In genomic region chr14:65231286-65231980, GRCh38 we compare ENCODE assay signal across 18 cellular contexts.
A peak's percentile ranks its signal among the peaks of the same experiment; 100 is the strongest.
DNase-seq lines count a peak whose midpoint lies in the region; ATAC-seq and TF ChIP-seq lines count a peak whose summit lies in the region.
"Had no signal": no experiment of that assay in that cellular context is flagged by ENCODE, and none has a peak within 500 bp of the region (broad histone marks: within the 10 kb centered on the region; RNA-seq: fewer than 3 reads in every experiment).

No MANE protein-coding gene starts in this region.

- H3K27me3 ChIP-seq in DOHH2 (ENCODE audit: control insufficient read depth, low read length) (no peaks in the 10 kb centered on the region), OCI-LY3 (ENCODE audit: low read depth, low read length) (peaks cover 72% of the 10 kb centered on the region), adrenal gland (no peaks in the 10 kb centered on the region)
- H3K27me3 ChIP-seq: gastroesophageal sphincter, ovary had no signal

- H3K4me1 Mint-ChIP-seq in stimulated activated memory B cell treated with anti-CD40 and anti-IgM and Interleukin-4, amounts not matched to agents 10 μg/mL and 1 μg/mL and 100 μg/mL, for 72 hours, result peaks cover 59% of the 10 kb centered on the region

- H3K4me3 ChIP-seq in DOHH2 (ENCODE audit: low read length), result no peak overlapping the region
- H3K4me3 ChIP-seq in OCI-LY3 (ENCODE audit: low read length), result no peak overlapping the region
- H3K4me3 ChIP-seq in adrenal gland, result no peak overlapping the region
- H3K4me3 ChIP-seq: gastroesophageal sphincter, ovary had no signal

- intact Hi-C loops in adrenal gland (cut with DNase I), result no loop called here

- no peaks in the 10 kb centered on the region for H3K79me2 ChIP-seq in DOHH2 (ENCODE audit: control insufficient read depth, low read length)
- H3K79me2 ChIP-seq in OCI-LY3 (ENCODE audit: low read length), result no peaks in the 10 kb centered on the region

- H3K4me2 ChIP-seq in DOHH2 (ENCODE audit: low read length), result 0 out of 2 replicates have a peak overlapping the region, but pooled peaks have one; percentile 6
- H3K4me2 ChIP-seq in OCI-LY3 (ENCODE audit: low read length), result peak overlapping the region; percentile 11; the same call in 1 of the 2 replicates

- no peak overlapping the region for H2AFZ ChIP-seq in OCI-LY3 (ENCODE audit: low read depth, low read length)

- peaks cover 8% of the 10 kb centered on the region for H3F3A ChIP-seq in DOHH2 (ENCODE audit: control insufficient read depth, insufficient read depth)

- H3K9me2 ChIP-seq in DOHH2 (replicated peaks; ENCODE audit: control insufficient read depth, low read length), result no peaks in the 10 kb centered on the region

- DNase-seq in kidney tubule cell (ENCODE audit: low spot score) (peak; percentile 78), adrenal gland (no peak), AG08396 (ENCODE audit: low spot score) (no peak)
- DNase-seq in activated effector memory CD4-positive, alpha-beta T cell treated with anti-CD3 and anti-CD28 coated beads, Interleukin-2, amount 50 U/mL, for 16 hours, result no peak
- DNase-seq: activated T-cell treated with anti-CD3 and anti-CD28 coated beads, Interleukin-2, amount 50 U/mL, for 1 hour; aorta; CD4-positive, alpha-beta memory T cell; effector memory CD8-positive, alpha-beta T cell; Karpas-422; NCI-H2081; ovary; stimulated activated CD4-positive, alpha-beta T cell treated with anti-CD3 and anti-CD28 coated beads, Interleukin-2, amount 100 ng/mL, for 24 hours; stimulated activated naive B cell treated with anti-CD40 and anti-IgM and Interleukin-4, amounts not matched to agents 10 μg/mL and 1 μg/mL and 100 μg/mL, for 72 hours had no signal

- no peaks in the 10 kb centered on the region for H3K27me3 Mint-ChIP-seq in stimulated activated memory B cell treated with anti-CD40 and anti-IgM and Interleukin-4, amounts not matched to agents 10 μg/mL and 1 μg/mL and 100 μg/mL, for 72 hours
- H3K27me3 Mint-ChIP-seq: CD4-positive, alpha-beta memory T cell; effector memory CD8-positive, alpha-beta T cell; stimulated activated naive B cell treated with anti-CD40 and anti-IgM and Interleukin-4, amounts not matched to agents 10 μg/mL and 1 μg/mL and 100 μg/mL, for 72 hours had no signal

- no peak for ATAC-seq in stimulated activated memory B cell treated with anti-CD40 and anti-IgM and Interleukin-4, amounts not matched to agents 10 μg/mL and 1 μg/mL and 100 μg/mL, for 72 hours
- ATAC-seq: activated CD4-positive, CD25-positive, alpha-beta regulatory T cell treated with anti-CD3 and anti-CD28 coated beads, Interleukin-2, amount 50 U/mL, for 24 hours; effector memory CD8-positive, alpha-beta T cell; stimulated activated naive B cell treated with anti-CD40 and anti-IgM and Interleukin-4, amounts not matched to agents 10 μg/mL and 1 μg/mL and 100 μg/mL, for 72 hours had no signal

- H3K27ac Mint-ChIP-seq in stimulated activated memory B cell treated with anti-CD40 and anti-IgM and Interleukin-4, amounts not matched to agents 10 μg/mL and 1 μg/mL and 100 μg/mL, for 72 hours, result peak overlapping the region; percentile 80
- H3K27ac Mint-ChIP-seq: CD4-positive, alpha-beta memory T cell; effector memory CD8-positive, alpha-beta T cell; stimulated activated naive B cell treated with anti-CD40 and anti-IgM and Interleukin-4, amounts not matched to agents 10 μg/mL and 1 μg/mL and 100 μg/mL, for 72 hours had no signal

- H3K9ac ChIP-seq in OCI-LY3 (ENCODE audit: low read length), result no peak overlapping the region

- H3K27ac ChIP-seq in DOHH2 (ENCODE audit: low read depth, low read length) (no peak overlapping the region), OCI-LY3 (ENCODE audit: low read length) (no peak overlapping the region), adrenal gland (no peak overlapping the region)
- H3K27ac ChIP-seq: ovary had no signal

- H3K9me3 Mint-ChIP-seq in stimulated activated memory B cell treated with anti-CD40 and anti-IgM and Interleukin-4, amounts not matched to agents 10 μg/mL and 1 μg/mL and 100 μg/mL, for 72 hours, result no peaks in the 10 kb centered on the region
- H3K9me3 Mint-ChIP-seq: CD4-positive, alpha-beta memory T cell; effector memory CD8-positive, alpha-beta T cell; stimulated activated naive B cell treated with anti-CD40 and anti-IgM and Interleukin-4, amounts not matched to agents 10 μg/mL and 1 μg/mL and 100 μg/mL, for 72 hours had no signal

- TF ChIP-seq CTCF in DOHH2 (IDR thresholded peaks at IDR 0.05; ENCODE audit: low read depth, low read length, poor library complexity, severe bottlenecking) (no peak), OCI-LY3 (IDR thresholded peaks at IDR 0.05; ENCODE audit: low read depth, low read length) (no peak), adrenal gland (IDR thresholded peaks at IDR 0.05) (no peak)

- 83 to 92% (median 86%) methylated on average over 6 of the region's 6 CpGs for WGBS in adrenal gland, 4 donors

- no peak overlapping the region for H3K4me3 Mint-ChIP-seq in stimulated activated memory B cell treated with anti-CD40 and anti-IgM and Interleukin-4, amounts not matched to agents 10 μg/mL and 1 μg/mL and 100 μg/mL, for 72 hours
- H3K4me3 Mint-ChIP-seq: CD4-positive, alpha-beta memory T cell; effector memory CD8-positive, alpha-beta T cell; stimulated activated naive B cell treated with anti-CD40 and anti-IgM and Interleukin-4, amounts not matched to agents 10 μg/mL and 1 μg/mL and 100 μg/mL, for 72 hours had no signal

- TF ChIP-seq POLR2A in adrenal gland (IDR thresholded peaks at IDR 0.05), result no peak

- no peaks in the 10 kb centered on the region for H3K9me3 ChIP-seq in DOHH2 (ENCODE audit: control insufficient read depth, insufficient read depth, low read length)
- no peaks in the 10 kb centered on the region for H3K9me3 ChIP-seq in OCI-LY3 (ENCODE audit: insufficient read depth, low read length)
- H3K9me3 ChIP-seq in adrenal gland (replicated peaks in 1 of 3), result no peaks in the 10 kb centered on the region
- H3K9me3 ChIP-seq: gastroesophageal sphincter, ovary had no signal

- H4K20me1 ChIP-seq in DOHH2 (ENCODE audit: control insufficient read depth, insufficient read depth, low read depth, low read length), result no peaks in the 10 kb centered on the region
- peaks cover 29% of the 10 kb centered on the region for H4K20me1 ChIP-seq in OCI-LY3 (ENCODE audit: insufficient read depth, low read length)

- H3K4me1 ChIP-seq in DOHH2 (ENCODE audit: control insufficient read depth, low read length) (peaks cover 42% of the 10 kb centered on the region), OCI-LY3 (ENCODE audit: low read length) (peaks cover 28% of the 10 kb centered on the region), adrenal gland (replicated peaks in 1 of 2) (peaks cover 0 to 13% of the 10 kb centered on the region in 2 donors)

- H3K36me3 ChIP-seq in DOHH2 (ENCODE audit: control insufficient read depth, low read length), result no peaks in the 10 kb centered on the region
- H3K36me3 ChIP-seq in OCI-LY3 (replicated peaks; ENCODE audit: low read depth, low read length), result no peaks in the 10 kb centered on the region
- H3K36me3 ChIP-seq in adrenal gland (replicated peaks in 1 of 2), result no peaks in the 10 kb centered on the region
- H3K36me3 ChIP-seq: gastroesophageal sphincter, ovary had no signal

- peaks cover 30% of the 10 kb centered on the region for H3K36me3 Mint-ChIP-seq in stimulated activated memory B cell treated with anti-CD40 and anti-IgM and Interleukin-4, amounts not matched to agents 10 μg/mL and 1 μg/mL and 100 μg/mL, for 72 hours
- H3K36me3 Mint-ChIP-seq: CD4-positive, alpha-beta memory T cell; stimulated activated naive B cell treated with anti-CD40 and anti-IgM and Interleukin-4, amounts not matched to agents 10 μg/mL and 1 μg/mL and 100 μg/mL, for 72 hours had no signal
